16 cellular contexts compared by ENCODE assay signal in genomic region chr6:130958468-130958867, GRCh38.
"Had no signal": no experiment of that assay in that cellular context is flagged by ENCODE, and none has a peak within 500 bp of the region (broad histone marks: within the 10 kb centered on the region; RNA-seq: fewer than 3 reads in every experiment).

No MANE protein-coding gene starts in this region.

- H2AFZ ChIP-seq: parathyroid adenoma had no signal

- H3K27me3 ChIP-seq: left lung, vagina had no signal

- H3K27ac ChIP-seq: left lung, parathyroid adenoma, vagina had no signal

- H3K4me3 ChIP-seq: left lung, mucosa of descending colon, vagina had no signal

- H3K79me2 ChIP-seq: parathyroid adenoma had no signal

- H3K9me3 ChIP-seq: left lung, mucosa of descending colon, vagina had no signal

- H3K36me3 ChIP-seq: left lung, vagina had no signal

- H3K9ac ChIP-seq: parathyroid adenoma had no signal

- ATAC-seq: left lung; mucosa of descending colon; naive thymus-derived CD8-positive, alpha-beta T cell; stimulated activated memory B cell treated with anti-CD40 and anti-IgM and Interleukin-4, amounts not matched to agents 10 μg/mL and 1 μg/mL and 100 μg/mL, for 72 hours had no signal

- DNase-seq: activated CD4-positive, alpha-beta T cell treated with anti-CD3 and anti-CD28 coated beads, Interleukin-2, amount 50 U/mL, for 4 hours; activated CD4-positive, CD25-positive, alpha-beta regulatory T cell treated with anti-CD3 and anti-CD28 coated beads, Interleukin-2, amount 50 U/mL, for 72 hours; activated naive CD4-positive, alpha-beta T cell treated with anti-CD3 and anti-CD28 coated beads, Interleukin-2, amount 10 ng/mL, durations not matched to agents 7 days and 5 days; activated T-cell treated with anti-CD3 and anti-CD28 coated beads, Interleukin-2, amount 50 U/mL, for 1 hour; cerebellar nuclear complex; endodermal cell; hippocampal formation; kidney; left lung; mucosa of descending colon; naive thymus-derived CD8-positive, alpha-beta T cell; stimulated activated CD4-positive, alpha-beta T cell treated with anti-CD3 and anti-CD28 coated beads, Interleukin-2, amount 100 ng/mL, for 48 hours; T-helper 9 cell had no signal

- H3K4me1 ChIP-seq: left lung, parathyroid adenoma, vagina had no signal
